Comparison of ENCODE assay signal across 8 cellular contexts in the genomic region with DNA sequence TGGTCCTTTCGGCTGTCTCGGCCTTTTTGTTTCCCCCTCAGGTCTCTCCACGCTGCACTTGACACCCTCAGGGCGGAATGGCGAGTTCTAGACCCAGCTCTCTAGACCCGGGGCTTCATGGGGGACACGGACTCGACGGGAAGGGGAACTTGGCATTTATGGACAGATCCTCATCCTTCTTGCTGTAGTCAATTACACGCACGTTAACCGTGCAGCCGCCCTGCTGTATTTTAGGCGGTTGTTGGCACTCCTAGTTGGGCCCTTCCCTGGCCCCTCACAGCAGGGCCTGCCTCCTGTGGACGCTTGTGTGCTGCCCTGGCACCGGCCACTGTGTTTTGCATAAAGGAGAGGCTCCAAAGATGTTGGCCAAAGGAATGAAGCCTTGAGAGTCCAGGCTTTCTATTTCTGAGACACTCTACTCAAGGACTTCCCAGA. TPM values are rescaled to one million over a fixed set of nuclear protein-coding genes. Genes with fewer than 3 reads are reported as not detected.
DNase-seq lines count a peak whose midpoint lies in the region; ATAC-seq and TF ChIP-seq lines count a peak whose summit lies in the region.

No MANE protein-coding gene starts in this region.

- peak overlapping the region; percentile 79 for H3K27ac Mint-ChIP-seq in osteocyte (ENCODE audit: unreplicated experiment)

- H3K36me3 Mint-ChIP-seq in osteocyte (ENCODE audit: unreplicated experiment) = peaks cover 4% of the 10 kb centered on the region

- no peak for ATAC-seq in GM19035 (IDR thresholded peaks at IDR 0.05; ENCODE audit: unreplicated experiment)

- peak; percentile 63 for DNase-seq in DMS 273 (lab: John Stamatoyannopoulos, UW; ENCODE audit: unreplicated experiment)
- no peak for DNase-seq in DMS 273 treated with DMSO at 0.1 percent for 48 hours (lab: John Stamatoyannopoulos, UW)
- DNase-seq in HuH-7.5 (ENCODE audit: low spot score) = peak; percentile 8
- peak; percentile 2 for DNase-seq in activated T-helper 9 cell treated with anti-CD3 and anti-CD28 coated beads, Interleukin-2, amount 50 U/mL, for 16 hours (ENCODE audit: low read depth)
- peak; percentile 5 for DNase-seq in glomerular visceral epithelial cell (ENCODE audit: extremely low spot score)
- no peak for DNase-seq in osteocyte (ENCODE audit: extremely low spot score, unreplicated experiment)
- no peak for DNase-seq in NCI-H2171 treated with DMSO at 0.1 percent for 48 hours (lab: John Stamatoyannopoulos, UW)

- H3K4me1 Mint-ChIP-seq in osteocyte (ENCODE audit: unreplicated experiment) = peaks cover 22% of the 10 kb centered on the region

- H3K27me3 Mint-ChIP-seq in osteocyte (ENCODE audit: unreplicated experiment) = no peaks in the 10 kb centered on the region

- TF ChIP-seq CTCF in osteocyte (IDR thresholded peaks at IDR 0.05) = no peak

- peak overlapping the region; percentile 73 for H3K4me3 Mint-ChIP-seq in osteocyte (ENCODE audit: unreplicated experiment)

- H3K9me3 Mint-ChIP-seq in osteocyte (ENCODE audit: unreplicated experiment) = no peaks in the 10 kb centered on the region

RNA-seq across cellular contexts. Expression of gene BTG3, which starts 0.6 kb away (rescaled TPM):
- total RNA-seq in osteocyte = 21.1 and 21.5 TPM in 2 replicates

Comparison
In these comparisons a context has a peak if more than half of its experiments do, and no peak if none do; other contexts are left out.
1. DNase-seq: peak in DMS 273 (single experiment), HuH-7.5 (single experiment), activated T-helper 9 cell treated with anti-CD3 and anti-CD28 coated beads, Interleukin-2, amount 50 U/mL, for 16 hours (single experiment) and glomerular visceral epithelial cell (single experiment); none in DMS 273 treated with DMSO at 0.1 percent for 48 hours (single experiment), osteocyte (single experiment) and NCI-H2171 treated with DMSO at 0.1 percent for 48 hours (single experiment).